ENCODE assay signal across 8 cellular contexts in genomic region chr19:4724252-4724514, GRCh38. TPM values are rescaled to one million over a fixed set of nuclear protein-coding genes. Genes with fewer than 3 reads are reported as not detected.
DNase-seq lines count a peak whose midpoint lies in the region; ATAC-seq, FAIRE-seq and TF ChIP-seq lines count a peak whose summit lies in the region.

No MANE protein-coding gene starts in this region.

- H4K91ac ChIP-seq in neuronal stem cell (ENCODE audit: low read depth, low read length, poor library complexity), result no peak overlapping the region

- no peak overlapping the region for H2BK12ac ChIP-seq in neuronal stem cell (ENCODE audit: low read length)

- no peaks in the 10 kb centered on the region for H4K20me1 ChIP-seq in PC-3 (ENCODE audit: low read length)
- H4K20me1 ChIP-seq in endothelial cell of umbilical vein (replicated peaks; ENCODE audit: control insufficient read depth, extremely low read depth, insufficient read depth, low read length), result no peaks in the 10 kb centered on the region

- H3K18ac ChIP-seq in neuronal stem cell (ENCODE audit: low read length), result peak overlapping the region; percentile 76

- intact Hi-C loops in CD4-positive, alpha-beta T cell (cut with DNase I, micrococcal nuclease), result loop anchor here (1.0 to 10.0 kb wide), 4 partner anchors 67 to 243 kb away; partner anchors contain the start of genes FEM1A (in 1 of the 2) and KDM4B (in 1 of the 2)
- intact Hi-C loops in PC-3 (cut with micrococcal nuclease), result loop anchor here (1.0 to 5.0 kb wide), 2 partner anchors 52 to 67 kb away; partner anchors contain the start of genes FEM1A and MYDGF
- intact Hi-C loops in endothelial cell of umbilical vein (cut with micrococcal nuclease), result loop anchor here (1.0 to 5.0 kb wide), 6 partner anchors 11 to 243 kb away; partner anchors contain the start of genes FEM1A, KDM4B, PLIN3 and SEMA6B

- DNase-seq in CD4-positive, alpha-beta T cell, result no peak
- DNase-seq in PC-3, result no peak
- DNase-seq in endothelial cell of umbilical vein (ENCODE audit: low read depth, low spot score), result no peak
- no peak for DNase-seq in neuronal stem cell (ENCODE audit: low spot score)
- DNase-seq in T1000 (lab: John Stamatoyannopoulos, UW), result no peak
- no peak for DNase-seq in HK-2 (ENCODE audit: unreplicated experiment)

- ATAC-seq in CD4-positive, alpha-beta T cell (ENCODE audit: poor library complexity), result peak; percentile 27
- peak; percentile 18 for ATAC-seq in PC-3
- no peak for ATAC-seq in GM21360 (IDR thresholded peaks at IDR 0.05; ENCODE audit: unreplicated experiment)
- no peak for ATAC-seq in GM19452 (IDR thresholded peaks at IDR 0.05; ENCODE audit: unreplicated experiment)

- no peak overlapping the region for H2AK5ac ChIP-seq in neuronal stem cell (ENCODE audit: low read depth, low read length)

- H3K27me3 ChIP-seq in CD4-positive, alpha-beta T cell (ENCODE audit: control insufficient read depth, insufficient read depth, low read length), result no peaks in the 10 kb centered on the region
- H3K27me3 ChIP-seq in PC-3 (ENCODE audit: low read length) (no peaks in the 10 kb centered on the region), endothelial cell of umbilical vein (ENCODE audit: control insufficient read depth in 2 of 2, insufficient read depth in 2 of 2, low read length in 2 of 2) (no peaks in the 10 kb centered on the region), neuronal stem cell (ENCODE audit: control insufficient read depth in 3 of 3, insufficient read depth in 3 of 3, low read depth in 1 of 3, low read length in 3 of 3) (no peaks in the 10 kb centered on the region)

- H2BK120ac ChIP-seq in neuronal stem cell (ENCODE audit: low read depth, low read length), result no peak overlapping the region

- H2BK15ac ChIP-seq in neuronal stem cell (ENCODE audit: low read length), result no peak overlapping the region

- no CpG with 5 or more reads among the region's 12 CpGs for WGBS in neuronal stem cell (ENCODE audit: extremely low coverage in 2 of 2, insufficient read length in 2 of 2, insufficient replicate concordance in 1 of 2), 2 donors

- peaks cover 3% of the 10 kb centered on the region for H3K9me3 Mint-ChIP-seq in CD4-positive, alpha-beta T cell

- H3K79me2 ChIP-seq in PC-3 (ENCODE audit: low read length), result peaks cover 43% of the 10 kb centered on the region
- peaks cover 40% of the 10 kb centered on the region for H3K79me2 ChIP-seq in endothelial cell of umbilical vein (ENCODE audit: control insufficient read depth, insufficient read depth, low read length)

- H3K23ac ChIP-seq in neuronal stem cell (ENCODE audit: low read depth, low read length, poor library complexity), result no peak overlapping the region

- peak overlapping the region; percentile 97 for H3K27ac Mint-ChIP-seq in CD4-positive, alpha-beta T cell

- H3K9me2 ChIP-seq in PC-3 (replicated peaks; ENCODE audit: low read length), result no peaks in the 10 kb centered on the region

- no peaks in the 10 kb centered on the region for H3K9me3 ChIP-seq in CD4-positive, alpha-beta T cell (ENCODE audit: control insufficient read depth, low read length)
- H3K9me3 ChIP-seq in PC-3 (ENCODE audit: low read length) (no peaks in the 10 kb centered on the region), endothelial cell of umbilical vein (replicated peaks; ENCODE audit: control insufficient read depth, insufficient read depth, low read length) (no peaks in the 10 kb centered on the region), neuronal stem cell (replicated peaks in 1 of 2; ENCODE audit: control insufficient read depth in 2 of 2, insufficient read depth in 1 of 2, low read depth in 1 of 2, low read length in 2 of 2) (no peaks in the 10 kb centered on the region)

- no peak for TF ChIP-seq POLR2A in endothelial cell of umbilical vein (IDR thresholded peaks at IDR 0.05; ENCODE audit: low read depth, low read length)

- H3K4me1 Mint-ChIP-seq in CD4-positive, alpha-beta T cell (ENCODE audit: low read depth), result peaks cover 25% of the 10 kb centered on the region

- no peaks in the 10 kb centered on the region for H3F3A ChIP-seq in PC-3 (ENCODE audit: low read length, unreplicated experiment)

- TF ChIP-seq CTCF in CD4-positive, alpha-beta T cell (IDR thresholded peaks at IDR 0.05), result no peak
- TF ChIP-seq CTCF in PC-3 (conservative IDR thresholded peaks at IDR 0.05; ENCODE audit: low read depth, low read length) (no peak), endothelial cell of umbilical vein (IDR thresholded peaks at IDR 0.05; ENCODE audit: extremely low read depth in 1 of 2, insufficient read depth in 1 of 2, low read depth in 1 of 2, low read length in 2 of 2) (no peak)

- peak overlapping the region; percentile 89 for H3K4me2 ChIP-seq in PC-3 (ENCODE audit: low read length)
- H3K4me2 ChIP-seq in endothelial cell of umbilical vein (ENCODE audit: insufficient read depth, low read length), result peak overlapping the region; percentile 91
- peak overlapping the region; percentile 40 for H3K4me2 ChIP-seq in neuronal stem cell (ENCODE audit: insufficient read depth, low read length, poor library complexity, severe bottlenecking)

- no peak overlapping the region for H3K4ac ChIP-seq in neuronal stem cell (ENCODE audit: low read length)

- H2AFZ ChIP-seq in PC-3 (ENCODE audit: low read length) (no peak overlapping the region), endothelial cell of umbilical vein (ENCODE audit: low read depth, low read length) (no peak overlapping the region), neuronal stem cell (ENCODE audit: low read length) (no peak overlapping the region)

- H3K79me1 ChIP-seq in neuronal stem cell (ENCODE audit: low read depth, low read length), result peaks cover 18% of the 10 kb centered on the region

- 0 out of 2 replicates have a peak overlapping the region, but pooled peaks have one; percentile 14 for H3K9ac ChIP-seq in PC-3 (ENCODE audit: low read length)
- peak overlapping the region; percentile 62 for H3K9ac ChIP-seq in endothelial cell of umbilical vein (replicated peaks; ENCODE audit: extremely low read depth, insufficient read depth, low read length)
- peak overlapping the region; percentile 60 for H3K9ac ChIP-seq in neuronal stem cell (ENCODE audit: low read depth, low read length, poor library complexity)

- dilution Hi-C loops in endothelial cell of umbilical vein (cut with MboI; ENCODE audit: extremely low pct_ligation_motif_present, low sequenced_read_pairs), result no loop called here

- no peak overlapping the region for H3K14ac ChIP-seq in neuronal stem cell (ENCODE audit: low read length)

- no peak for FAIRE-seq in endothelial cell of umbilical vein (lab: Jason Lieb, UNC)

- H3K27me3 Mint-ChIP-seq in CD4-positive, alpha-beta T cell, result peaks cover 13% of the 10 kb centered on the region

- no peak overlapping the region for H4K8ac ChIP-seq in neuronal stem cell (ENCODE audit: low read depth, low read length)

- no peak overlapping the region for H3K27ac ChIP-seq in CD4-positive, alpha-beta T cell (ENCODE audit: low read depth, low read length)
- H3K27ac ChIP-seq in PC-3 (ENCODE audit: low read length), result peak overlapping the region; percentile 76; the same call in 1 of the 2 replicates
- H3K27ac ChIP-seq in endothelial cell of umbilical vein (ENCODE audit: insufficient read depth, low read depth, low read length), result peak overlapping the region; percentile 62
- peak overlapping the region; percentile 80 for H3K27ac ChIP-seq in neuronal stem cell (replicated peaks; ENCODE audit: low read length)

- H3K36me3 Mint-ChIP-seq in CD4-positive, alpha-beta T cell (ENCODE audit: low read depth), result peaks cover 34% of the 10 kb centered on the region

- no peak overlapping the region for H2BK5ac ChIP-seq in neuronal stem cell (ENCODE audit: low read length)

- peak overlapping the region; percentile 95 for H3K4me3 Mint-ChIP-seq in CD4-positive, alpha-beta T cell

- H3K36me3 ChIP-seq in PC-3 (ENCODE audit: low read depth, low read length) (peaks cover 18% of the 10 kb centered on the region; the same call in 1 of the 2 replicates), endothelial cell of umbilical vein (ENCODE audit: control insufficient read depth in 2 of 2, extremely low read depth in 1 of 2, insufficient read depth in 2 of 2, low read length in 2 of 2) (peaks cover 0 to 10% of the 10 kb centered on the region in 2 experiments), neuronal stem cell (replicated peaks in 1 of 2; ENCODE audit: control insufficient read depth in 2 of 2, insufficient read depth in 2 of 2, low read length in 2 of 2) (peaks cover 12 to 21% of the 10 kb centered on the region in 2 donors)

- H3K4me3 ChIP-seq in PC-3 (ENCODE audit: low read length) (peak overlapping the region; percentile 99), endothelial cell of umbilical vein (replicated peaks in 1 of 3; ENCODE audit: insufficient read depth in 1 of 3, low read depth in 1 of 3, low read length in 3 of 3) (peak overlapping the region; percentile 49 to 69 (median 54)), neuronal stem cell (ENCODE audit: low read length in 2 of 2) (peak overlapping the region; percentile 86 to 100)

- peaks cover 15% of the 10 kb centered on the region for H3K4me1 ChIP-seq in PC-3 (ENCODE audit: insufficient read depth, low read length)
- peaks cover 13% of the 10 kb centered on the region for H3K4me1 ChIP-seq in endothelial cell of umbilical vein (ENCODE audit: control insufficient read depth, extremely low read depth, insufficient read depth, low read length)
- peaks cover 7 to 13% of the 10 kb centered on the region in 2 donors for H3K4me1 ChIP-seq in neuronal stem cell (ENCODE audit: control insufficient read depth in 2 of 2, insufficient read depth in 1 of 2, low read depth in 1 of 2, low read length in 2 of 2)

- no peaks in the 10 kb centered on the region for H3K9me1 ChIP-seq in endothelial cell of umbilical vein (replicated peaks; ENCODE audit: control insufficient read depth, extremely low read depth, insufficient read depth, low read length)

- POLR2A ChIA-PET in CD4-positive, alpha-beta T cell (lab: Charles Lee), result interaction anchor here (0.7 to 2.4 kb wide), 9 partner anchors 9 to 996 kb away, joined by 3 to 83 read pairs (median 5); partner anchors contain the start of genes CATSPERD, CHAF1A, FEM1A and KDM4B
- POLR2A ChIA-PET in PC-3 (lab: Charles Lee; ENCODE audit: unreplicated experiment), result no interaction called here
- POLR2A ChIA-PET in endothelial cell of umbilical vein (lab: Charles Lee), result interaction anchor here (1.9 kb wide), 1 partner anchor 67 kb away, joined by 4 read pairs; the partner anchor contains the start of gene FEM1A

- CTCF ChIA-PET in CD4-positive, alpha-beta T cell (lab: Charles Lee), result interaction anchor here (0.6 to 2.8 kb wide), 5 partner anchors 9 to 85 kb away, joined by 3 to 32 read pairs (median 5); partner anchors contain the start of gene FEM1A
- CTCF ChIA-PET in PC-3 (lab: Charles Lee), result interaction anchor here (0.6 to 1.0 kb wide), 2 partner anchors 67 to 384 kb away, joined by 5 to 7 read pairs; partner anchors contain the start of gene FEM1A
- CTCF ChIA-PET in endothelial cell of umbilical vein (lab: Charles Lee), result interaction anchor here (1.0 to 16.2 kb wide), 6 partner anchors 11 to 187 kb away, joined by 3 to 362 read pairs (median 4); partner anchors contain the start of genes FEM1A and MYDGF

- BruUV-seq in PC-3 (replicated peaks; lab: Mats Ljungman, UMichigan) (no TSS peak), endothelial cell of umbilical vein (replicated peaks; lab: Mats Ljungman, UMichigan) (no TSS peak)

RNA-seq across cellular contexts. Expression of gene DPP9, which starts 0.5 kb away (rescaled TPM):
- 10 to 100 TPM; 67.9 to 72.8 TPM for total RNA-seq in CD4-positive, alpha-beta T cell
- total RNA-seq in PC-3 (2014; rRNA removed) (129 and 215 TPM in 2 replicates), endothelial cell of umbilical vein (87.6 and 98.0 TPM in 2 replicates)
- 31.5 and 38.3 TPM in 2 replicates for polyA plus RNA-seq in endothelial cell of umbilical vein
- polyA plus RNA-seq in endothelial cell of umbilical vein (2011; cell fraction: cytosol; rRNA removed), result 20.3 TPM in 2 replicates
- 34.8 and 37.6 TPM in 2 replicates for polyA plus RNA-seq in endothelial cell of umbilical vein (2011; cell fraction: nucleus; rRNA removed)
- 52.3 and 53.6 TPM in 2 replicates for polyA plus RNA-seq in endothelial cell of umbilical vein (2012)
- 17.5 and 24.7 TPM in 2 replicates for polyA minus RNA-seq in endothelial cell of umbilical vein
- 17.6 TPM for polyA minus RNA-seq in endothelial cell of umbilical vein (2011; cell fraction: cytosol; rRNA and poly(A)+ RNA removed)
- polyA minus RNA-seq in endothelial cell of umbilical vein (2011; cell fraction: nucleus; rRNA and poly(A)+ RNA removed), result 25.6 and 54.2 TPM in 2 replicates
- polyA plus RNA-seq in neuronal stem cell (2013, experiment 1 of 2), result 12.1 TPM
- polyA plus RNA-seq in neuronal stem cell (2013, experiment 2 of 2), result 12.4 TPM

RNA-seq across cellular contexts. Expression of gene MYDGF, which starts 54.0 kb away (rescaled TPM):
- total RNA-seq in CD4-positive, alpha-beta T cell, result 10 to 100 TPM; 22.0 to 23.0 TPM
- total RNA-seq in PC-3 (2014; rRNA removed), result 426 and 474 TPM in 2 replicates
- 187 and 191 TPM in 2 replicates for total RNA-seq in endothelial cell of umbilical vein
- polyA plus RNA-seq in endothelial cell of umbilical vein, result 337 and 358 TPM in 2 replicates
- 276 and 354 TPM in 2 replicates for polyA plus RNA-seq in endothelial cell of umbilical vein (2011; cell fraction: cytosol; rRNA removed)
- polyA plus RNA-seq in endothelial cell of umbilical vein (2011; cell fraction: nucleus; rRNA removed), result 112 and 113 TPM in 2 replicates
- 316 and 352 TPM in 2 replicates for polyA plus RNA-seq in endothelial cell of umbilical vein (2012)
- 78.9 and 81.8 TPM in 2 replicates for polyA minus RNA-seq in endothelial cell of umbilical vein
- 54.6 TPM for polyA minus RNA-seq in endothelial cell of umbilical vein (2011; cell fraction: cytosol; rRNA and poly(A)+ RNA removed)
- 20.1 and 38.7 TPM in 2 replicates for polyA minus RNA-seq in endothelial cell of umbilical vein (2011; cell fraction: nucleus; rRNA and poly(A)+ RNA removed)
- polyA plus RNA-seq in neuronal stem cell (2013, experiment 1 of 2), result 33.5 TPM
- polyA plus RNA-seq in neuronal stem cell (2013, experiment 2 of 2), result 33.9 TPM

Comparison
In these comparisons a context has a peak if more than half of its experiments do, and no peak if none do; other contexts are left out.
1. ATAC-seq: peak in CD4-positive, alpha-beta T cell (single experiment) and PC-3 (single experiment); none in GM21360 (single experiment) and GM19452 (single experiment).
2. H3K4me2 ChIP-seq: peak in every context shown above with its lines; median percentile 91 in endothelial cell of umbilical vein; 89 in PC-3; 40 in neuronal stem cell.
3. Peak in every context shown above with its lines, with median percentiles within 50 percentile points of each other: H3K4me3 ChIP-seq and H3K9ac ChIP-seq.